16 cellular contexts compared by ENCODE assay signal in the genomic region with DNA sequence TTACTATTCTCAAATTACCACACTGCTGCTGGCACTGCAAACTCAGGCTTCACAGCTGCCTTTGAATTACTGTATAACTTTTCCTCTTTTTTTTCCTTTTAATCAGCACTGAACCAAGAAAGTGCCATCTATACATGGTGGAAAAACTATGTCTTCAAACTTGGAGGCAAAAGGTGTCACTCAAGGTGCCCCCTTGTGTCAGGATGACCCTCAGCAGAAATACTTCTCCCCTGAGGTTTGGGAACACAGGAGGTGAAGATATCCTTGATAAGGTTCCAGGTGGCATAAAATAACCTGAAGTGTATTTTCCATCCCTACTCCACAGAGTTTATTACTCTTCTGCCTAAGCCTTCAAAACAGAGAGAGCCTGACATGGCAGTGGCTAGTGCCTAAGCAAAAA.
"Had no signal": no experiment of that assay in that cellular context is flagged by ENCODE, and none has a peak within 500 bp of the region (broad histone marks: within the 10 kb centered on the region; RNA-seq: fewer than 3 reads in every experiment).

No MANE protein-coding gene starts in this region.

- DNase-seq: activated CD4-positive, alpha-beta T cell treated with anti-CD3 and anti-CD28 coated beads, Interleukin-2, amount 50 U/mL, for 4 hours; dermis blood vessel endothelial cell; effector memory CD8-positive, alpha-beta T cell; foreskin fibroblast; left colon; lower lobe of right lung; natural killer cell; pancreas; stimulated activated CD4-positive, alpha-beta T cell treated with anti-CD3 and anti-CD28 coated beads, Interleukin-4, amount 100 ng/mL, for 1 hour; stomach; testis had no signal

- H3K36me3 ChIP-seq: cardiac muscle cell, lower lobe of right lung, neutrophil, pancreas, stomach had no signal

- H3K27me3 ChIP-seq: cardiac muscle cell, hepatocyte, neutrophil, pancreas, stomach, testis had no signal

- H3K4me1 ChIP-seq: lower lobe of right lung, pancreas, stomach, testis had no signal

- H3K9me3 ChIP-seq: lower lobe of right lung, neutrophil, pancreas, stomach, testis had no signal

- H2AFZ ChIP-seq: hepatocyte had no signal

- H3K79me2 ChIP-seq: hepatocyte had no signal

- H3K4me3 ChIP-seq: cardiac muscle cell, hepatocyte, lower lobe of right lung, pancreas, smooth muscle cell, stomach, testis had no signal

- H3K4me2 ChIP-seq: hepatocyte, smooth muscle cell had no signal

- H3K27ac ChIP-seq: cardiac muscle cell, hepatocyte, lower lobe of right lung, neutrophil, pancreas, stomach, testis had no signal

- ATAC-seq: effector memory CD8-positive, alpha-beta T cell; left colon; lower lobe of right lung; natural killer cell; pancreas; sciatic nerve had no signal
